Comparison of ENCODE assay signal across 1 cellular context in genomic region chr1:51750218-51750617, GRCh38.
TF ChIP-seq lines count a peak whose summit lies in the region.

No MANE protein-coding gene starts in this region.

TF ChIP-seq in K562, 482 proteins besides CTCF, POLR2A, EP300 and RAD21 (continued from another document and continues in another):
- TF ChIP-seq E4F1 (CRISPR knock-in tag; IDR thresholded peaks at IDR 0.05; ENCODE audit: borderline replicate concordance) (no peak), NEUROD1 (IDR thresholded peaks at IDR 0.05; ENCODE audit: borderline replicate concordance, low read depth, low read length, partially characterized antibody) (no peak), TRIM24 (IDR thresholded peaks at IDR 0.05) (no peak), ARID3A (IDR thresholded peaks at IDR 0.05; ENCODE audit: borderline replicate concordance, low read depth, low read length) (0 out of 2 replicates have a peak, but pooled peaks have one; percentile 40), THRA (IDR thresholded peaks at IDR 0.05) (no peak), DLX4 (CRISPR knock-in tag; IDR thresholded peaks at IDR 0.05) (no peak), HOXB6 (CRISPR knock-in tag; IDR thresholded peaks at IDR 0.05; ENCODE audit: borderline replicate concordance) (no peak), ZNF277 (CRISPR knock-in tag; IDR thresholded peaks at IDR 0.05; ENCODE audit: borderline replicate concordance) (no peak), PBX2 (CRISPR knock-in tag; IDR thresholded peaks at IDR 0.05; ENCODE audit: low read depth) (no peak), PBX2 (tag; conservative IDR thresholded peaks at IDR 0.05; ENCODE audit: low read depth) (peak; percentile 30; the same call in 1 of the 2 replicates), TARDBP (IDR thresholded peaks at IDR 0.05) (no peak), ZFP1 (CRISPR knock-in tag; IDR thresholded peaks at IDR 0.05) (no peak), SRSF9 (IDR thresholded peaks at IDR 0.05; ENCODE audit: borderline replicate concordance, low read depth, low read length) (no peak), FOXA3 (CRISPR knock-in tag; conservative IDR thresholded peaks at IDR 0.05 in 1 of 2, IDR thresholded peaks at IDR 0.05 in 1 of 2) (no peak), SRF (CRISPR knock-in tag; IDR thresholded peaks at IDR 0.05) (no peak), ESRRB (CRISPR knock-in tag; IDR thresholded peaks at IDR 0.05; ENCODE audit: borderline replicate concordance) (no peak), ZNF212 (CRISPR knock-in tag; IDR thresholded peaks at IDR 0.05) (no peak), MAZ (CRISPR knock-in tag; conservative IDR thresholded peaks at IDR 0.05 in 1 of 2, IDR thresholded peaks at IDR 0.05 in 1 of 2) (no peak), ADNP (tag; IDR thresholded peaks at IDR 0.05) (no peak), ILK (tag; IDR thresholded peaks at IDR 0.05; ENCODE audit: borderline replicate concordance, low read depth) (no peak), ATF7 (IDR thresholded peaks at IDR 0.05) (peak; percentile 47), NFRKB (IDR thresholded peaks at IDR 0.05; ENCODE audit: low read depth) (0 out of 2 replicates have a peak, but pooled peaks have one; percentile 21), ZNF584 (CRISPR knock-in tag; IDR thresholded peaks at IDR 0.05; ENCODE audit: low read depth) (no peak), LEF1 (IDR thresholded peaks at IDR 0.05) (no peak), PCBP1 (IDR thresholded peaks at IDR 0.05; ENCODE audit: low read depth, low read length, poor library complexity, severe bottlenecking) (no peak), HEY1 (CRISPR knock-in tag; IDR thresholded peaks at IDR 0.05; ENCODE audit: borderline replicate concordance) (no peak), HBP1 (CRISPR knock-in tag; IDR thresholded peaks at IDR 0.05) (no peak), BRF2 (IDR thresholded peaks at IDR 0.05; ENCODE audit: borderline replicate concordance, insufficient read depth, insufficient read length) (no peak), PTRF (tag; IDR thresholded peaks at IDR 0.05) (no peak), ZNF589 (CRISPR knock-in tag; IDR thresholded peaks at IDR 0.05; ENCODE audit: low read depth) (no peak), RFX7 (CRISPR knock-in tag; IDR thresholded peaks at IDR 0.05) (no peak), FOXK1 (CRISPR knock-in tag; IDR thresholded peaks at IDR 0.05; ENCODE audit: borderline replicate concordance) (no peak), KLF1 (tag; IDR thresholded peaks at IDR 0.05) (no peak), FOXM1 (IDR thresholded peaks at IDR 0.05; ENCODE audit: low read depth) (peak; percentile 20; the same call in 1 of the 2 replicates), FOXM1 (CRISPR knock-in tag; IDR thresholded peaks at IDR 0.05; ENCODE audit: low read depth) (no peak), MCM7 (IDR thresholded peaks at IDR 0.05) (no peak), SUPT5H (IDR thresholded peaks at IDR 0.05) (no peak), ZNF764 (CRISPR knock-in tag; IDR thresholded peaks at IDR 0.05; ENCODE audit: low read depth) (no peak), CLOCK (CRISPR knock-in tag; IDR thresholded peaks at IDR 0.05; ENCODE audit: borderline replicate concordance) (no peak), CTBP1 (IDR thresholded peaks at IDR 0.05; ENCODE audit: borderline replicate concordance) (no peak), RERE (CRISPR knock-in tag; IDR thresholded peaks at IDR 0.05; ENCODE audit: borderline replicate concordance) (no peak), ZSCAN29 (IDR thresholded peaks at IDR 0.05) (no peak), ZNF780A (CRISPR knock-in tag; IDR thresholded peaks at IDR 0.05) (no peak)
